In genomic region chr19:2428027-2428690, GRCh38 we compare ENCODE assay signal across 8 cellular contexts. TPM values are rescaled to one million over a fixed set of nuclear protein-coding genes. Genes with fewer than 3 reads are reported as not detected.
DNase-seq lines count a peak whose midpoint lies in the region; ATAC-seq, FAIRE-seq and TF ChIP-seq lines count a peak whose summit lies in the region.

No MANE protein-coding gene starts in this region.

- intact Hi-C loops in GM12878 (cut with micrococcal nuclease; ENCODE audit: unreplicated experiment): no loop called here

- peak overlapping the region; percentile 95 for H2AFZ ChIP-seq in GM12878 (ENCODE audit: control insufficient read depth, low read depth, low read length)

- H3K27ac ChIP-seq in C4-2B (peak overlapping the region; percentile 97), GM12878 (ENCODE audit: control insufficient read depth, insufficient read depth) (peak overlapping the region; percentile 95), small intestine (ENCODE audit: low read depth in 1 of 2, low read length in 1 of 2) (peak overlapping the region in 1 of 2 donors; percentile 99)

- SMC1A ChIA-PET in GM12878 (lab: Charles Lee; ENCODE audit: uncharacterized antibody, unreplicated experiment): interaction anchor here (0.7 to 1.7 kb wide), 4 partner anchors 183 to 356 kb away, joined by 3 read pairs; no protein-coding TSS in a partner anchor

- H3K4me3 Mint-ChIP-seq in immature natural killer cell: peak overlapping the region; percentile 88 to 97 (median 94)

- peaks cover 3 to 8% (median 6%) of the 10 kb centered on the region in 3 donors for H3K27me3 Mint-ChIP-seq in immature natural killer cell (ENCODE audit: low read depth in 3 of 3)

- POLR2A ChIA-PET in GM12878 (lab: Charles Lee): interaction anchor here (0.5 to 1.6 kb wide), 9 partner anchors 9 to 179 kb away, joined by 3 to 11 read pairs (median 3); partner anchors contain the start of gene LMNB2

- H3K4me2 ChIP-seq in GM12878 (ENCODE audit: control insufficient read depth, insufficient read depth): peak overlapping the region; percentile 85; the same call in 1 of the 2 replicates

- CTCF ChIA-PET in GM12878 (lab: Yijun Ruan, JAX): interaction anchor here (0.6 to 1.6 kb wide), 9 partner anchors 10 to 220 kb away, joined by 3 to 6 read pairs (median 3); partner anchors contain the start of gene PLEKHJ1

- no peaks in the 10 kb centered on the region for H3K36me3 Mint-ChIP-seq in immature natural killer cell

- peaks cover 7 to 27% of the 10 kb centered on the region in 2 experiments; a peak in 3 of 4 replicates for H3K36me3 ChIP-seq in GM12878 (ENCODE audit: control insufficient read depth in 2 of 2, insufficient read depth in 2 of 2, low read length in 1 of 2)
- peaks cover 2 to 3% of the 10 kb centered on the region in 2 donors for H3K36me3 ChIP-seq in small intestine (ENCODE audit: control insufficient read depth in 2 of 2, insufficient read depth in 2 of 2, low read length in 2 of 2)

- H3K27ac Mint-ChIP-seq in immature natural killer cell: peak overlapping the region; percentile 91 to 97 (median 96)

- no peak for TF ChIP-seq CTCF in C4-2B (conservative IDR thresholded peaks at IDR 0.05)
- no peak for TF ChIP-seq CTCF in GM12878 (IDR thresholded peaks at IDR 0.05 in 2 of 3, conservative IDR thresholded peaks at IDR 0.05 in 1 of 3; ENCODE audit: control insufficient read depth in 2 of 3, extremely low read depth in 1 of 3, insufficient read depth in 1 of 3, low read depth in 3 of 3, low read length in 3 of 3)

- no peaks in the 10 kb centered on the region; the same call in 1 of the 2 replicates for H4K20me1 ChIP-seq in GM12878 (ENCODE audit: control insufficient read depth, insufficient read depth)

- H3K27me3 ChIP-seq in GM12878 (replicated peaks in 1 of 2; ENCODE audit: control insufficient read depth in 2 of 2, insufficient read depth in 2 of 2, low read length in 1 of 2): no peaks in the 10 kb centered on the region
- H3K27me3 ChIP-seq in small intestine (ENCODE audit: control insufficient read depth in 2 of 2, insufficient read depth in 2 of 2, low read length in 2 of 2): no peaks in the 10 kb centered on the region

- no peaks in the 10 kb centered on the region for H3K9me3 Mint-ChIP-seq in immature natural killer cell

- peaks cover 13 to 17% of the 10 kb centered on the region in 2 donors for H3K4me1 Mint-ChIP-seq in immature natural killer cell

- BruUV-seq in GM12878 (replicated peaks; lab: Mats Ljungman, UMichigan): no TSS peak

- H3K9ac ChIP-seq in GM12878 (ENCODE audit: control insufficient read depth, insufficient read depth, low read length): peak overlapping the region; percentile 89

- no peak for FAIRE-seq in GM12878 (lab: Jason Lieb, UNC)
- FAIRE-seq in small intestine (lab: Jason Lieb, UNC): no peak

- no peak for DNase-seq in Jurkat, Clone E6-1 (ENCODE audit: low read depth, low spot score)
- DNase-seq in GM12878 (ENCODE audit: low read depth, low spot score): no peak
- DNase-seq in immature natural killer cell: no peak
- peak; percentile 58 for DNase-seq in small intestine
- DNase-seq in NCI-H446 (lab: John Stamatoyannopoulos, UW): no peak

- no peak for ATAC-seq in GM12878
- no peak for ATAC-seq in HG03521 (IDR thresholded peaks at IDR 0.05; ENCODE audit: unreplicated experiment)
- ATAC-seq in HG02870 (IDR thresholded peaks at IDR 0.05; ENCODE audit: unreplicated experiment): no peak

- H3K4me1 ChIP-seq in GM12878 (ENCODE audit: control insufficient read depth, insufficient read depth, low read length): peaks cover 11% of the 10 kb centered on the region
- peaks cover 0 to 3% of the 10 kb centered on the region in 2 donors for H3K4me1 ChIP-seq in small intestine (ENCODE audit: control insufficient read depth in 2 of 2, insufficient read depth in 1 of 2, low read depth in 1 of 2, low read length in 1 of 2)

- peak; percentile 33; the same call in 1 of the 2 replicates for TF ChIP-seq POLR2A in GM12878 (IDR thresholded peaks at IDR 0.05; ENCODE audit: low read depth, low read length)

- no peak for TF ChIP-seq EP300 in GM12878 (IDR thresholded peaks at IDR 0.05; ENCODE audit: borderline replicate concordance in 1 of 2, control insufficient read depth in 1 of 2, low read depth in 2 of 2, low read length in 2 of 2)

- 45% methylated on average over 29 of the region's 29 CpGs for WGBS in GM12878 (ENCODE audit: insufficient coverage, insufficient replicate concordance, low lambda C conversion rate, missing lambda C conversion rate)
- 17 to 33% (median 20%) methylated on average over 29 of the region's 29 CpGs for WGBS in small intestine, 3 donors

- peaks cover 22% of the 10 kb centered on the region for H3K79me2 ChIP-seq in GM12878 (ENCODE audit: control insufficient read depth, insufficient read depth, low read length)

- RAD21 ChIA-PET in GM12878 (lab: Charles Lee; ENCODE audit: unreplicated experiment): interaction anchor here (0.9 to 1.8 kb wide), 5 partner anchors 34 to 193 kb away, joined by 4 to 8 read pairs (median 5); partner anchors contain the start of genes GADD45B and PLEKHJ1

- H3K9me3 ChIP-seq in GM12878 (replicated peaks; ENCODE audit: control insufficient read depth, insufficient read depth, low read length) (no peaks in the 10 kb centered on the region), small intestine (ENCODE audit: control insufficient read depth, low read depth) (no peaks in the 10 kb centered on the region)

- TF ChIP-seq RAD21 in GM12878 (IDR thresholded peaks at IDR 0.05; ENCODE audit: insufficient read depth, low read depth, low read length): no peak

- H3K4me3 ChIP-seq in Jurkat, Clone E6-1 (ENCODE audit: low read length): peak overlapping the region; percentile 85
- H3K4me3 ChIP-seq in GM12878 (peak overlapping the region; percentile 94; the same call in 1 of the 2 replicates), small intestine (ENCODE audit: low read depth in 1 of 2, low read length in 2 of 2) (peak overlapping the region in 1 of 2 donors; percentile 69)

- in situ Hi-C loops in GM12878 (cut with MboI): no loop called here

RNA-seq across cellular contexts. Expression of gene TIMM13, which starts 0.8 kb away (rescaled TPM):
- polyA plus RNA-seq in Jurkat, Clone E6-1 (2012; ENCODE audit: insufficient read depth, insufficient read length): 140 TPM
- 59.7 and 74.3 TPM in 2 replicates for total RNA-seq in GM12878 (2013; cell fraction: nucleolus; rRNA removed)
- 69.5 and 80.8 TPM in 2 replicates for total RNA-seq in GM12878 (2014; rRNA removed)
- 28.3 and 34.4 TPM in 2 replicates for total RNA-seq in GM12878 (2014; rRNA removed; fragmentation: Illumina TruSeq; extraction: Trizol)
- 151 and 160 TPM in 2 replicates for total RNA-seq in GM12878 (2021)
- 23.9 TPM for polyA plus RNA-seq in GM12878 (2011; ENCODE audit: low read depth)
- polyA plus RNA-seq in GM12878 (2011; rRNA removed): 17.1 and 38.9 TPM in 2 replicates
- 74.2 and 137 TPM in 2 replicates for polyA plus RNA-seq in GM12878 (2011; cell fraction: cytosol; rRNA removed)
- polyA plus RNA-seq in GM12878 (2011; cell fraction: nucleus; rRNA removed): 67.2 and 71.6 TPM in 2 replicates
- polyA plus RNA-seq in GM12878 (2012): 48.0 and 50.4 TPM in 2 replicates
- 1.6 and 9.9 TPM in 2 replicates for polyA plus RNA-seq in GM12878 (2014; fragmentation: Illumina TruSeq; extraction: Trizol)
- polyA plus RNA-seq in GM12878 (2014; fragmentation: Nextera tagmentation; extraction: Ambion mirVana): 10 to 100 TPM; 17.9 to 46.3 TPM
- polyA plus RNA-seq in GM12878 (2014; rRNA removed): 82.1 and 111 TPM in 2 replicates
- 100 to 1,000 TPM; 200 to 205 TPM for polyA plus RNA-seq in GM12878 (2016; fragmentation: Nextera tagmentation; extraction: Ambion mirVana)
- polyA minus RNA-seq in GM12878 (2011; rRNA and poly(A)+ RNA removed): 5.5 and 23.9 TPM in 2 replicates
- polyA minus RNA-seq in GM12878 (2011; cell fraction: cytosol; rRNA and poly(A)+ RNA removed): 18.7 and 24.1 TPM in 2 replicates
- 9.9 and 18.2 TPM in 2 replicates for polyA minus RNA-seq in GM12878 (2011; cell fraction: nucleus; rRNA and poly(A)+ RNA removed)
- 10 to 100 TPM; 74.3 to 99.6 (median 84.9) TPM for polyA plus RNA-seq in immature natural killer cell
- 100 to 1,000 TPM in 2 of 3 donors, 10 to 100 TPM in 1; 93.2 to 160 (median 107) TPM for polyA plus RNA-seq in small intestine

RNA-seq across cellular contexts. Expression of gene LMNB2, which starts 28.6 kb away (rescaled TPM):
- 58.6 TPM for polyA plus RNA-seq in Jurkat, Clone E6-1 (2012; ENCODE audit: insufficient read depth, insufficient read length)
- total RNA-seq in GM12878 (2013; cell fraction: nucleolus; rRNA removed): 39.2 and 49.9 TPM in 2 replicates
- total RNA-seq in GM12878 (2014; rRNA removed) (98.7 and 107 TPM in 2 replicates), GM12878 (2014; rRNA removed; fragmentation: Illumina TruSeq; extraction: Trizol) (63.4 and 66.4 TPM in 2 replicates), GM12878 (2021) (117 and 118 TPM in 2 replicates)
- 34.0 TPM for polyA plus RNA-seq in GM12878 (2011; ENCODE audit: low read depth)
- polyA plus RNA-seq in GM12878 (2011; rRNA removed) (62.9 and 98.1 TPM in 2 replicates), GM12878 (2014; fragmentation: Illumina TruSeq; extraction: Trizol) (80.1 and 121 TPM in 2 replicates), GM12878 (2014; fragmentation: Nextera tagmentation; extraction: Ambion mirVana) (1 to 10 TPM in 1 of 2 experiments, under 1 TPM in 1; 0.61 to 1.9 TPM), GM12878 (2014; rRNA removed) (94.8 and 108 TPM in 2 replicates), GM12878 (2016; fragmentation: Nextera tagmentation; extraction: Ambion mirVana) (10 to 100 TPM; 10.4 to 47.3 TPM), immature natural killer cell (1 to 10 TPM; 4.6 to 8.4 (median 5.0) TPM), small intestine (10 to 100 TPM in 1 of 3 donors, 1 to 10 TPM in 2; 7.3 to 69.3 (median 9.8) TPM)
- polyA plus RNA-seq in GM12878 (2011; cell fraction: cytosol; rRNA removed): 131 and 153 TPM in 2 replicates
- 89.5 and 121 TPM in 2 replicates for polyA plus RNA-seq in GM12878 (2011; cell fraction: nucleus; rRNA removed)
- 45.1 and 51.1 TPM in 2 replicates for polyA plus RNA-seq in GM12878 (2012)
- polyA minus RNA-seq in GM12878 (2011; rRNA and poly(A)+ RNA removed): 61.8 and 93.7 TPM in 2 replicates
- 29.2 and 34.9 TPM in 2 replicates for polyA minus RNA-seq in GM12878 (2011; cell fraction: cytosol; rRNA and poly(A)+ RNA removed)
- polyA minus RNA-seq in GM12878 (2011; cell fraction: nucleus; rRNA and poly(A)+ RNA removed): 14.7 and 19.8 TPM in 2 replicates

RNA-seq across cellular contexts. Expression of gene GADD45B, which starts 47.8 kb away (rescaled TPM):
- 4.1 TPM for polyA plus RNA-seq in Jurkat, Clone E6-1 (2012; ENCODE audit: insufficient read depth, insufficient read length)
- total RNA-seq in GM12878 (2013; cell fraction: nucleolus; rRNA removed): 313 and 319 TPM in 2 replicates
- total RNA-seq in GM12878 (2014; rRNA removed): 89.5 and 97.3 TPM in 2 replicates
- total RNA-seq in GM12878 (2014; rRNA removed; fragmentation: Illumina TruSeq; extraction: Trizol): 51.1 and 53.5 TPM in 2 replicates
- 101 and 104 TPM in 2 replicates for total RNA-seq in GM12878 (2021)
- 59.9 TPM for polyA plus RNA-seq in GM12878 (2011; ENCODE audit: low read depth)
- polyA plus RNA-seq in GM12878 (2011; rRNA removed): 112 and 180 TPM in 2 replicates
- 262 and 293 TPM in 2 replicates for polyA plus RNA-seq in GM12878 (2011; cell fraction: cytosol; rRNA removed)
- polyA plus RNA-seq in GM12878 (2011; cell fraction: nucleus; rRNA removed): 355 and 391 TPM in 2 replicates
- polyA plus RNA-seq in GM12878 (2012): 129 and 137 TPM in 2 replicates
- 12.4 and 33.7 TPM in 2 replicates for polyA plus RNA-seq in GM12878 (2014; fragmentation: Illumina TruSeq; extraction: Trizol)
- polyA plus RNA-seq in GM12878 (2014; fragmentation: Nextera tagmentation; extraction: Ambion mirVana): 10 to 100 TPM in 1 of 2 experiments, 1 to 10 TPM in 1; 2.4 to 10.5 TPM
- polyA plus RNA-seq in GM12878 (2014; rRNA removed): 150 and 165 TPM in 2 replicates
- 100 to 1,000 TPM in 1 of 2 experiments, 10 to 100 TPM in 1; 92.7 to 106 TPM for polyA plus RNA-seq in GM12878 (2016; fragmentation: Nextera tagmentation; extraction: Ambion mirVana)
- polyA minus RNA-seq in GM12878 (2011; rRNA and poly(A)+ RNA removed): 93.1 and 170 TPM in 2 replicates
- 64.0 and 71.2 TPM in 2 replicates for polyA minus RNA-seq in GM12878 (2011; cell fraction: cytosol; rRNA and poly(A)+ RNA removed)
- 216 and 321 TPM in 2 replicates for polyA minus RNA-seq in GM12878 (2011; cell fraction: nucleus; rRNA and poly(A)+ RNA removed)
- polyA plus RNA-seq in immature natural killer cell: 100 to 1,000 TPM in 1 of 3 donors, 10 to 100 TPM in 2; 68.0 to 105 (median 72.9) TPM
- 10 to 100 TPM; 12.1 to 40.4 (median 17.8) TPM for polyA plus RNA-seq in small intestine
